ENCODE assay signal across 8 cellular contexts in the genomic region with DNA sequence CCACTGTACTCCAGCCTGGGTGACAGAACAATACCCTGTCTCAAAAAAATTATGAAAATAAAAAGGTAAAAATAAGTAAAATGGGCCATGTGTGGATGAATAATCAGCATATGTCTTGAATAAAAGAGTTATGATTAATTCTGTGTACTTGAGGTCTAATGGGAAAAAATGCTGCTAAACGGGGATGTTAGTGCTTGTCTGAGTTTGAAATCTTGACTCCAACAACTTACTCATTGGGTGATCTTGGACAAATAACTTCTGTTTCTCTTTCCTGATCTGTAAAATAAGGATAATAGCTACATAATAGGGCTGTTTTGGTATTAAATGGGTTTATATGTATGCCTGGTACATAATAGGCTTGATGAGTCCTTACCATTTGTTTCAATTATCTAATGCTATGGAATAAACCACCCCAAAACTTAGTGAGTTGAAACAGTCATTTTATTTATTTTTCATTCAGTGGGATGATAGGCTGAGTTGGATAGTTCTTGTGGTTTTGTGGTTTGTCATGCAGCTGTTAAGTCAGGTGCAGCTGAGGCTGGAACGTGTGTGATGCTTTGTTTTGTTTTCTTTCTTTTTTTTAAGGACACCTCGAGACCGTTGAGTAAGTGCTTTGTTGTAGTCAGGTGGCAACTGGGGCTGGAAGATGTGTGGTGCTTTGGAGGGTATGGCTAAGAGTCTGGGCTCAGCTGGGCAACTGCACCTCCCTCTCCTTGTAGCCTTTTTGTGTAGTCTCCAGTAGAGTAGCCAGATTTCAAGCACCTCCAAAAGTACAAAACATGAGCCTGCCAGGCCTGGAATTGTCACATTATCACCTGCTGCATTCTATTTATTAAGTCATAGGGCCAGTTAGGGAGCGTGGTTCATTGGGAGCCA. TPM values are rescaled to one million over a fixed set of nuclear protein-coding genes. Genes with fewer than 3 reads are reported as not detected.
DNase-seq lines count a peak whose midpoint lies in the region; ATAC-seq and TF ChIP-seq lines count a peak whose summit lies in the region.

No MANE protein-coding gene starts in this region.

- TF ChIP-seq CTCF in AG10803 (conservative IDR thresholded peaks at IDR 0.05; ENCODE audit: low read length) (no peak), OCI-LY3 (IDR thresholded peaks at IDR 0.05; ENCODE audit: low read depth, low read length) (no peak), neural progenitor cell (IDR thresholded peaks at IDR 0.05) (no peak), WERI-Rb-1 (IDR thresholded peaks at IDR 0.05; ENCODE audit: low read depth, low read length) (no peak)

- ATAC-seq in GM18861 (IDR thresholded peaks at IDR 0.05; ENCODE audit: unreplicated experiment) (peak; percentile 48), HG03108 (IDR thresholded peaks at IDR 0.05; ENCODE audit: unreplicated experiment) (peak; percentile 51)

- H3F3A ChIP-seq in neural progenitor cell (ENCODE audit: low read depth): no peaks in the 10 kb centered on the region

- H3K36me3 ChIP-seq in OCI-LY3 (replicated peaks; ENCODE audit: low read depth, low read length) (peaks cover 79% of the 10 kb centered on the region), neural progenitor cell (no peaks in the 10 kb centered on the region), WERI-Rb-1 (peaks cover 84% of the 10 kb centered on the region)

- peaks cover 7% of the 10 kb centered on the region for H3K4me1 Mint-ChIP-seq in neural progenitor cell

- no peak overlapping the region for H3K27ac Mint-ChIP-seq in neural progenitor cell

- peak; percentile 56 for DNase-seq in AG10803 (ENCODE audit: low read depth)
- DNase-seq in activated naive CD8-positive, alpha-beta T cell treated with anti-CD3 and anti-CD28 coated beads, Interleukin-2, amount 50 U/mL, for 16 hours (ENCODE audit: low read depth, low spot score): peak; percentile 25
- DNase-seq in neural progenitor cell (ENCODE audit: low spot score): no peak
- no peak for DNase-seq in DMS114 treated with DMSO at 0.1 percent for 48 hours (lab: John Stamatoyannopoulos, UW; ENCODE audit: unreplicated experiment)
- DNase-seq in WERI-Rb-1: no peak

- H3K9me3 ChIP-seq in OCI-LY3 (ENCODE audit: insufficient read depth, low read length) (peaks cover 18% of the 10 kb centered on the region; the same call in 1 of the 2 replicates), neural progenitor cell (ENCODE audit: low read depth) (no peaks in the 10 kb centered on the region), WERI-Rb-1 (ENCODE audit: severe bottlenecking) (peaks cover 18% of the 10 kb centered on the region)

- H3K27me3 ChIP-seq in OCI-LY3 (ENCODE audit: low read depth, low read length) (no peaks in the 10 kb centered on the region), neural progenitor cell (no peaks in the 10 kb centered on the region), WERI-Rb-1 (ENCODE audit: insufficient read depth, low read depth, severe bottlenecking) (no peaks in the 10 kb centered on the region)

- H3K4me2 ChIP-seq in OCI-LY3 (ENCODE audit: low read length) (peak overlapping the region; percentile 51), neural progenitor cell (no peak overlapping the region)

- H3K27ac ChIP-seq in OCI-LY3 (ENCODE audit: low read length) (peak overlapping the region; percentile 70), neural progenitor cell (peak overlapping the region; percentile 37), WERI-Rb-1 (no peak overlapping the region)

- H3K27me3 Mint-ChIP-seq in neural progenitor cell (ENCODE audit: insufficient read depth, low read depth): peaks cover 3% of the 10 kb centered on the region

- H3K4me3 ChIP-seq in AG10803 (ENCODE audit: low read length) (no peak overlapping the region), OCI-LY3 (ENCODE audit: low read length) (peak overlapping the region; percentile 36), neural progenitor cell (no peak overlapping the region), WERI-Rb-1 (ENCODE audit: low read depth, low read length) (no peak overlapping the region)

- H3K36me3 Mint-ChIP-seq in neural progenitor cell: peaks cover 32% of the 10 kb centered on the region

- peaks cover 2% of the 10 kb centered on the region for H3K9me3 Mint-ChIP-seq in neural progenitor cell

- H2AFZ ChIP-seq in OCI-LY3 (ENCODE audit: low read depth, low read length) (no peak overlapping the region), neural progenitor cell (replicated peaks) (no peak overlapping the region)

- no peak overlapping the region for H3K4me3 Mint-ChIP-seq in neural progenitor cell

- H4K20me1 ChIP-seq in OCI-LY3 (ENCODE audit: insufficient read depth, low read length): peaks cover 31% of the 10 kb centered on the region; the same call in 1 of the 2 replicates
- H4K20me1 ChIP-seq in neural progenitor cell (ENCODE audit: low read depth): peaks cover 58% of the 10 kb centered on the region

- H3K4me1 ChIP-seq in OCI-LY3 (ENCODE audit: low read length): peaks cover 62% of the 10 kb centered on the region
- peaks cover 3% of the 10 kb centered on the region for H3K4me1 ChIP-seq in neural progenitor cell

- H3K79me2 ChIP-seq in OCI-LY3 (ENCODE audit: low read length) (peaks cover 95% of the 10 kb centered on the region), neural progenitor cell (ENCODE audit: low read depth) (peaks cover 97% of the 10 kb centered on the region)

- H3K9ac ChIP-seq in OCI-LY3 (ENCODE audit: low read length) (peak overlapping the region; percentile 6; the same call in 1 of the 2 replicates), neural progenitor cell (no peak overlapping the region)

RNA-seq across cellular contexts. Expression of a gene that starts 4.9 kb away (rescaled TPM):
- 52.0 and 72.9 TPM in 2 replicates for total RNA-seq in neural progenitor cell (ENCODE audit: low replicate concordance)

RNA-seq across cellular contexts. Expression of a gene that starts 26.5 kb away (rescaled TPM):
- 20.7 and 27.4 TPM in 2 replicates for total RNA-seq in neural progenitor cell (ENCODE audit: low replicate concordance)

Comparison
In these comparisons a context has a peak if more than half of its experiments do, and no peak if none do; other contexts are left out.
1. DNase-seq: peak in AG10803 (single experiment) and activated naive CD8-positive, alpha-beta T cell treated with anti-CD3 and anti-CD28 coated beads, Interleukin-2, amount 50 U/mL, for 16 hours (single experiment); none in neural progenitor cell (single experiment), DMS114 treated with DMSO at 0.1 percent for 48 hours (single experiment) and WERI-Rb-1 (single experiment).